ENCODE assay signal across 9 cellular contexts in the genomic region with DNA sequence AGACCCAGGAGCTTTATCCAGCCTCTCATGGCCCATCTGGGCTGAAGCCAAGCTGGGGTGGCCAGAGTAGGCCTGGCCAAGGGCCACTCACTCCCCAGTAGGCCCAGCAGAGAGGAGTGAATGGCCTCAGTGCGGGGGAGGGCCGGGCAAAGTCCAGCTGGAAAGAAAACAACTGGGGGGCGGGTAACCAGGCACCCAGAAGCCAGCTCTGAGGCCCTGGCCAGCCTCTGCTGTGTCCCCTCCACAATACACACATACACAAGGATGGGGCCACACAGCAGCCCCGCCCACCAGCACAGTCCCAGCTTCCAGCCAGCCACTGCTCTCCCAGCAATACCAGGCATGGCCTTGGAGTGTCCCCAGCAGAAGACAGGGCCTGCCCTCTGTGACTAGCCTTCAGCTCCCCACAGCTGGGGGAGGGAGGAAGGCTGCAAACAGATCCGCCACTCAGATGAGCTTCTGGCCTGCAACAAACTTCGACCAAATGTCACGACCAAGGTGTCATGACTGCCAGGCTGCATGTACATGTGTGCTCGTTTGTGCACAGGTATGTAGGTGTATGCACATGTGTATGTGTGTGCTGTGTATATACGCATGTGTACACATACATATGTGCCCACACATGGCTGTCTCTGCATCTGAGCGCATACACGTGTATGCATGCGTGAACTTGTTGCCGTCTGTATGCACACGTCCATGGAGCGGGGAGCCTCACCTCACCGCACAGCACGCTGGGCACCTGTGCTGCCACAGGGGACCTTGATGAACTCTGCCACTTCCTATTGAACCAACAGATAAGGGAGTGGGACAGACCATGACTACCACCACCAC. TPM values are rescaled to one million over a fixed set of nuclear protein-coding genes. Genes with fewer than 3 reads are reported as not detected.
DNase-seq lines count a peak whose midpoint lies in the region; ATAC-seq, FAIRE-seq and TF ChIP-seq lines count a peak whose summit lies in the region.
"Had no signal": no experiment of that assay in that cellular context is flagged by ENCODE, and none has a peak within 500 bp of the region (broad histone marks: within the 10 kb centered on the region; RNA-seq: fewer than 3 reads in every experiment).

No MANE protein-coding gene starts in this region.

- H3K4me3 Mint-ChIP-seq in glutamatergic neuron (ENCODE audit: unreplicated experiment): peak overlapping the region; percentile 75
- H3K4me3 Mint-ChIP-seq: activated T-cell treated with anti-CD3 and anti-CD28 coated beads, Interleukin-2, amount 50 U/mL, for 4 hours had no signal

- peaks cover 11% of the 10 kb centered on the region for H3K9me3 Mint-ChIP-seq in glutamatergic neuron (ENCODE audit: unreplicated experiment)
- H3K9me3 Mint-ChIP-seq: activated T-cell treated with anti-CD3 and anti-CD28 coated beads, Interleukin-2, amount 50 U/mL, for 4 hours had no signal

- H3K27me3 Mint-ChIP-seq in glutamatergic neuron (ENCODE audit: unreplicated experiment): peaks cover 25% of the 10 kb centered on the region

- no peaks in the 10 kb centered on the region for H3K36me3 Mint-ChIP-seq in glutamatergic neuron (ENCODE audit: unreplicated experiment)

- H3K4me1 Mint-ChIP-seq in glutamatergic neuron (ENCODE audit: low read depth, unreplicated experiment): peaks cover 33% of the 10 kb centered on the region

- peak; percentile 29 for TF ChIP-seq POLR2A in GM19099 (IDR thresholded peaks at IDR 0.05; ENCODE audit: extremely low read depth, insufficient read length, low read depth)

- ATAC-seq in HG03378 (IDR thresholded peaks at IDR 0.05; ENCODE audit: unreplicated experiment): no peak
- ATAC-seq: activated T-cell treated with anti-CD3 and anti-CD28 coated beads, Interleukin-2, amount 50 U/mL, for 4 hours had no signal

- TF ChIP-seq CTCF in glutamatergic neuron (IDR thresholded peaks at IDR 0.05; ENCODE audit: partially characterized antibody, unreplicated experiment) (no peak), D721Med (IDR thresholded peaks at IDR 0.05; ENCODE audit: insufficient read depth, missing control alignments) (no peak)

- peak overlapping the region; percentile 71 for H3K27ac Mint-ChIP-seq in glutamatergic neuron (ENCODE audit: unreplicated experiment)

- no peak for FAIRE-seq in D721Med (lab: Jason Lieb, UNC)

- DNase-seq in RPMI8226 (peak; percentile 26), glutamatergic neuron (no peak), putamen (ENCODE audit: low spot score) (peak; percentile 94), NCI-H1105 (lab: John Stamatoyannopoulos, UW) (no peak), NCI-H1930 (lab: John Stamatoyannopoulos, UW) (no peak), D721Med (ENCODE audit: insufficient read length, low spot score) (no peak)
- DNase-seq: activated T-cell treated with anti-CD3 and anti-CD28 coated beads, Interleukin-2, amount 50 U/mL, for 4 hours had no signal

RNA-seq across cellular contexts. Expression of a gene that starts 5.0 kb away (rescaled TPM):
- total RNA-seq in glutamatergic neuron (ENCODE audit: unreplicated experiment): 180 TPM

RNA-seq across cellular contexts. Expression of a gene that starts 18.3 kb away (rescaled TPM):
- total RNA-seq in glutamatergic neuron (ENCODE audit: unreplicated experiment): not detected
- total RNA-seq: activated T-cell treated with anti-CD3 and anti-CD28 coated beads, Interleukin-2, amount 50 U/mL, for 4 hours had no signal

Comparison
In these comparisons a context has a peak if more than half of its experiments do, and no peak if none do; other contexts are left out.
1. DNase-seq: peak in RPMI8226 (single experiment) and putamen (single experiment); none in glutamatergic neuron (single experiment), NCI-H1105 (single experiment), NCI-H1930 (0 of 2) and D721Med (single experiment).